Comparison of ENCODE assay signal across 18 cellular contexts in the genomic region with DNA sequence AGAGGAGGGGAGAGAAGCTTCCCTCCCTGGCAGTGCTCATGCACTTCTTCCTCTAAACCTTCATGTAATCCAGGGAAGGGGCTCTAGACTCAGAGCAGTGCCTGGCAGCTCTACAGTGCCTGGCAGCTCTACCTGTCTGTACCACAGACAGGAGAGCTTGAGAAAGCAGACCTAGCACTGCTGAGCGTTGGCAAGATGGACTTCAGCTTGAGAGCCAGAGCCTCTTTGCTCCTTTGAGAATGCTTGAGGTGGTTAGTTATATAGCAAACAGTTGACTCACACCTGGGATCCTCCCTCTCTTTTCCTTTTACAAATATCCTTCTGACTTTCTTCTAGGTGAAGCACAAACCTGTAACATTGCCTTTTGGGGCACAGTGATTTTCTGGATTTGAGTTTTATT. TPM values are rescaled to one million over a fixed set of nuclear protein-coding genes. Genes with fewer than 3 reads are reported as not detected.
A peak's percentile ranks its signal among the peaks of the same experiment; 100 is the strongest.
DNase-seq lines count a peak whose midpoint lies in the region; ATAC-seq and TF ChIP-seq lines count a peak whose summit lies in the region.
"Had no signal": no experiment of that assay in that cellular context is flagged by ENCODE, and none has a peak within 500 bp of the region (broad histone marks: within the 10 kb centered on the region; RNA-seq: fewer than 3 reads in every experiment).

No MANE protein-coding gene starts in this region.

- peaks cover 80% of the 10 kb centered on the region for H3K36me3 Mint-ChIP-seq in MCF 10A (ENCODE audit: insufficient read depth, unreplicated experiment)

- no peaks in the 10 kb centered on the region for H3K27me3 Mint-ChIP-seq in MCF 10A (ENCODE audit: insufficient read depth, unreplicated experiment)
- H3K27me3 Mint-ChIP-seq: CD4-positive, CD25-positive, alpha-beta regulatory T cell had no signal

- DNase-seq in MCF 10A (ENCODE audit: unreplicated experiment): no peak
- no peak for DNase-seq in breast epithelium (ENCODE audit: low spot score in 2 of 2)
- peak; percentile 68 for DNase-seq in epithelial cell of esophagus (ENCODE audit: low read depth)
- peak; percentile 51 for DNase-seq in lower lobe of right lung
- DNase-seq in thyroid gland: peak; percentile 37 to 41
- DNase-seq in NCI-H2227 treated with DMSO at 0.1 percent for 48 hours (lab: John Stamatoyannopoulos, UW): no peak
- DNase-seq: 8988T; BE2C; CD4-positive, CD25-positive, alpha-beta regulatory T cell; COR-L47; NCI-H1105; NCI-H1694; NCI-H2081 treated with DMSO at 0.1 percent for 48 hours; SIG-M5 had no signal

- H3K4me3 ChIP-seq in breast epithelium (no peak overlapping the region), epithelial cell of esophagus (ENCODE audit: low read length) (no peak overlapping the region), lower lobe of right lung (no peak overlapping the region), thyroid gland (replicated peaks in 1 of 3) (no peak overlapping the region)
- H3K4me3 ChIP-seq: GM23338 had no signal

- intact Hi-C loops in MCF 10A (cut with micrococcal nuclease) (no loop called here), breast epithelium (cut with DNase I; ENCODE audit: low total_unique reads) (no loop called here), lower lobe of right lung (cut with DNase I) (no loop called here), thyroid gland (cut with DNase I) (no loop called here)

- peak overlapping the region; percentile 47 for H3K27ac Mint-ChIP-seq in MCF 10A (ENCODE audit: low read depth, unreplicated experiment)
- H3K27ac Mint-ChIP-seq: GM23338 had no signal

- POLR2A ChIA-PET in MCF 10A (lab: Yijun Ruan, JAX): interaction anchor here (0.7 to 9.6 kb wide), 8 partner anchors 20 to 215 kb away, joined by 3 to 96 read pairs (median 4); a partner anchor contains a TSS

- H3K4me3 Mint-ChIP-seq in MCF 10A (ENCODE audit: unreplicated experiment): no peak overlapping the region
- H3K4me3 Mint-ChIP-seq: CD4-positive, CD25-positive, alpha-beta regulatory T cell; GM23338 had no signal

- CTCF ChIA-PET in MCF 10A (lab: Yijun Ruan, JAX): interaction anchor here (0.6 to 5.0 kb wide), 3 partner anchors 12 to 134 kb away, joined by 3 to 56 read pairs (median 3); no protein-coding TSS in a partner anchor

- H3K27me3 ChIP-seq in breast epithelium (no peaks in the 10 kb centered on the region), lower lobe of right lung (ENCODE audit: low read depth) (no peaks in the 10 kb centered on the region), thyroid gland (no peaks in the 10 kb centered on the region)
- H3K27me3 ChIP-seq: BE2C had no signal

- H3K4me1 ChIP-seq in breast epithelium (no peaks in the 10 kb centered on the region), lower lobe of right lung (peaks cover 11% of the 10 kb centered on the region), thyroid gland (peaks cover 4 to 18% of the 10 kb centered on the region in 2 donors)
- H3K4me1 ChIP-seq: BE2C had no signal

- WGBS in thyroid gland, 2 donors: 44% methylated on average over 1 of the region's 1 CpG

- H3K9me3 ChIP-seq in breast epithelium (no peaks in the 10 kb centered on the region), lower lobe of right lung (no peaks in the 10 kb centered on the region), thyroid gland (no peaks in the 10 kb centered on the region)
- H3K9me3 ChIP-seq: BE2C had no signal

- H3K9me3 Mint-ChIP-seq in MCF 10A (ENCODE audit: unreplicated experiment): no peaks in the 10 kb centered on the region
- H3K9me3 Mint-ChIP-seq: CD4-positive, CD25-positive, alpha-beta regulatory T cell; GM23338 had no signal

- TF ChIP-seq CTCF in MCF 10A (IDR thresholded peaks at IDR 0.05; ENCODE audit: unreplicated experiment) (no peak), breast epithelium (IDR thresholded peaks at IDR 0.05) (no peak), epithelial cell of esophagus (IDR thresholded peaks at IDR 0.05; ENCODE audit: insufficient read depth, low read depth, low read length, missing control alignments) (no peak), lower lobe of right lung (IDR thresholded peaks at IDR 0.05) (no peak), thyroid gland (IDR thresholded peaks at IDR 0.05) (no peak)

- TF ChIP-seq POLR2A in breast epithelium (IDR thresholded peaks at IDR 0.05) (no peak), thyroid gland (IDR thresholded peaks at IDR 0.05) (no peak)

- peak; percentile 83 to 93 for ATAC-seq in lower lobe of right lung
- no peak for ATAC-seq in GM21825 (IDR thresholded peaks at IDR 0.05; ENCODE audit: unreplicated experiment)
- ATAC-seq in HG03280 (IDR thresholded peaks at IDR 0.05; ENCODE audit: unreplicated experiment): no peak
- ATAC-seq: GM23338, HCT116 had no signal

- BruUV-seq in MCF 10A (replicated peaks; lab: Mats Ljungman, UMichigan): no TSS peak

- H3K4me1 Mint-ChIP-seq in MCF 10A (ENCODE audit: insufficient read depth, unreplicated experiment): peaks cover 38% of the 10 kb centered on the region

- no peaks in the 10 kb centered on the region for H3K36me3 ChIP-seq in breast epithelium
- peaks cover 14% of the 10 kb centered on the region for H3K36me3 ChIP-seq in lower lobe of right lung
- no peaks in the 10 kb centered on the region for H3K36me3 ChIP-seq in thyroid gland
- H3K36me3 ChIP-seq: BE2C had no signal

- H3K27ac ChIP-seq in breast epithelium (no peak overlapping the region), lower lobe of right lung (no peak overlapping the region), thyroid gland (no peak overlapping the region)

RNA-seq across cellular contexts. Expression of a gene that starts 20.9 kb away (rescaled TPM):
- total RNA-seq in MCF 10A (2022): 49.2 and 70.7 TPM in 2 replicates
- total RNA-seq in breast epithelium: 10 to 100 TPM; 12.8 to 25.3 (median 24.6) TPM
- total RNA-seq in lower lobe of right lung: 20.4 TPM
- 10 to 100 TPM; 21.4 to 31.3 (median 24.2) TPM for total RNA-seq in thyroid gland

Comparison
In these comparisons a context has a peak if more than half of its experiments do, and no peak if none do; other contexts are left out.
1. DNase-seq: peak in epithelial cell of esophagus (single experiment), lower lobe of right lung (single experiment) and thyroid gland (2 of 2); none in MCF 10A (single experiment), breast epithelium (0 of 2) and NCI-H2227 treated with DMSO at 0.1 percent for 48 hours (single experiment).
2. ATAC-seq: peak in lower lobe of right lung (2 of 2); none in GM21825 (single experiment) and HG03280 (single experiment).